ENCODE assay signal across 9 cellular contexts in the genomic region with DNA sequence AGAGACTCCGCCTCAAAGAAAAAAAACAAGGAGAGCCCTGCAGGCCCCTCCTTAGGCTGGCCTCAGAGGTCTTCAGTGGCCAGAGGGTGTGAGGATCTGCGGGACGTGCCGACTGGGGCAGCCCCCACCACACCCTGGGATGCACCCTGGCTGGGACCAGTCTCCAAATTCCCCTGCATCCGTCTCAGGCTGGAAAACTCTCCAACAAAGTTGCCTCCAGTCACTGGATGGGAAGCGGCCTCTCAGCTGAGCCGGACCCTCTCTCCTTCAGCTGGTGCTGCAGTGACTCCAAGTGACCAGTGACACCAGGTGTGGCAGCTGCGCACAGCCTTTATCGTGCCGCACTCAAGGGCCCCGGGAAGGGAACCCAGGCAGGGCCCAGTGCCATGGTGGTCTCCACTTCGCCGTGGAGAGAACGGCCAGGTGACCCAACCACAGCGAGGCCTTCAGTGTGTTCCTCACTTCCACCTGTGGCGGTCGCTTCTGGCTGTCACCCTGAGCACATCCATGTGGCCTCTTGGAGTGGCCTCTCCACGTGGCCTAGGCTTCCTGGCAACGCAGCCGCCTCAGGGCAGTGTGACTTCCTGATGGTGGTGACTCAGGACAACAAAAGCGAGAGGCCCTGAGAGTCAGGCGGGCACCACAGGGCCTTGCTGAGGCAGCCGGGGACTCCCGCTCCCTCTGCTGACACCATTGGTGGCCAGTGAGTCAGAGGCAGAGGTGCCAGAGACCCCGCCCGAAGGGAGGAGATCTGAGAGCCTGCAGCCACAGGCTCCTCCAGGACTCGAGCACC. TPM values are rescaled to one million over a fixed set of nuclear protein-coding genes. Genes with fewer than 3 reads are reported as not detected.
A peak's percentile ranks its signal among the peaks of the same experiment; 100 is the strongest.
DNase-seq lines count a peak whose midpoint lies in the region; ATAC-seq and TF ChIP-seq lines count a peak whose summit lies in the region.
"Had no signal": no experiment of that assay in that cellular context is flagged by ENCODE, and none has a peak within 500 bp of the region (broad histone marks: within the 10 kb centered on the region; RNA-seq: fewer than 3 reads in every experiment).

No MANE protein-coding gene starts in this region.

- no peak for ATAC-seq in GM21381 (IDR thresholded peaks at IDR 0.05; ENCODE audit: unreplicated experiment)

- DNase-seq in HT-29 (ENCODE audit: low spot score) (peak; percentile 65), fibroblast of the aortic adventitia (ENCODE audit: low read depth) (peak; percentile 62), BE2C (no peak), putamen (ENCODE audit: low spot score) (no peak)
- peak; percentile 23 for DNase-seq in activated CD4-positive, alpha-beta T cell treated with anti-CD3 and anti-CD28 coated beads, Interleukin-2, amount 10 ng/mL, durations not matched to agents 7 days and 5 days
- DNase-seq in stimulated activated CD4-positive, alpha-beta T cell treated with anti-CD3 and anti-CD28 coated beads, Interleukin-4, amount 100 ng/mL, for 1 hour = peak; percentile 65
- DNase-seq in NK-92 treated with Interleukin-12 subunit alpha and Interleukin-12 subunit beta, amount 100 ng/mL, for 24 hours (lab: John Stamatoyannopoulos, UW) = no peak

- TF ChIP-seq CTCF in fibroblast of the aortic adventitia (IDR thresholded peaks at IDR 0.05; ENCODE audit: insufficient read depth, low read length) = no peak
- TF ChIP-seq CTCF in BE2C (IDR thresholded peaks at IDR 0.05; ENCODE audit: low read depth, low read length) = no peak

- no peaks in the 10 kb centered on the region for H3K9me3 Mint-ChIP-seq in activated CD4-positive, alpha-beta T cell treated with anti-CD3 and anti-CD28 coated beads, Interleukin-2, amount 10 ng/mL, durations not matched to agents 7 days and 5 days

- H3K4me1 ChIP-seq in BE2C = no peaks in the 10 kb centered on the region

- no peak overlapping the region for H3K27ac Mint-ChIP-seq in activated CD4-positive, alpha-beta T cell treated with anti-CD3 and anti-CD28 coated beads, Interleukin-2, amount 10 ng/mL, durations not matched to agents 7 days and 5 days

- H3K4me3 Mint-ChIP-seq in activated CD4-positive, alpha-beta T cell treated with anti-CD3 and anti-CD28 coated beads, Interleukin-2, amount 10 ng/mL, durations not matched to agents 7 days and 5 days = no peak overlapping the region

- no peaks in the 10 kb centered on the region for H3K27me3 ChIP-seq in BE2C

- no peak overlapping the region for H3K4me3 ChIP-seq in fibroblast of the aortic adventitia (ENCODE audit: low read depth, low read length)
- H3K4me3 ChIP-seq in BE2C (ENCODE audit: low read depth, low read length) = no peak overlapping the region
- H3K4me3 ChIP-seq: SK-N-MC had no signal

- H3K9me3 ChIP-seq in BE2C = no peaks in the 10 kb centered on the region

- peaks cover 6% of the 10 kb centered on the region for H3K36me3 ChIP-seq in BE2C

- peaks cover 2% of the 10 kb centered on the region for H3K36me3 Mint-ChIP-seq in activated CD4-positive, alpha-beta T cell treated with anti-CD3 and anti-CD28 coated beads, Interleukin-2, amount 10 ng/mL, durations not matched to agents 7 days and 5 days (ENCODE audit: low read depth)

- peaks cover 18% of the 10 kb centered on the region for H3K4me1 Mint-ChIP-seq in activated CD4-positive, alpha-beta T cell treated with anti-CD3 and anti-CD28 coated beads, Interleukin-2, amount 10 ng/mL, durations not matched to agents 7 days and 5 days

- H3K27me3 Mint-ChIP-seq in activated CD4-positive, alpha-beta T cell treated with anti-CD3 and anti-CD28 coated beads, Interleukin-2, amount 10 ng/mL, durations not matched to agents 7 days and 5 days = no peaks in the 10 kb centered on the region

- POLR2A ChIA-PET in activated CD4-positive, alpha-beta T cell treated with anti-CD3 and anti-CD28 coated beads, Interleukin-2, amount 10 ng/mL, durations not matched to agents 7 days and 5 days (lab: Charles Lee) = no interaction called here

- CTCF ChIA-PET in activated CD4-positive, alpha-beta T cell treated with anti-CD3 and anti-CD28 coated beads, Interleukin-2, amount 10 ng/mL, durations not matched to agents 7 days and 5 days (lab: Charles Lee) = interaction anchor here (1.1 to 1.6 kb wide), 2 partner anchors 12 to 72 kb away, joined by 3 read pairs; no protein-coding TSS in a partner anchor

RNA-seq across cellular contexts. Expression of gene CAMSAP1, which starts 19.3 kb away (rescaled TPM):
- 28.5 and 29.7 TPM in 2 replicates for total RNA-seq in HT-29 (2014; rRNA removed; shearing (Covaris generic))
- 10 to 100 TPM; 20.4 to 22.7 TPM for total RNA-seq in activated CD4-positive, alpha-beta T cell treated with anti-CD3 and anti-CD28 coated beads, Interleukin-2, amount 10 ng/mL, durations not matched to agents 7 days and 5 days
- total RNA-seq in fibroblast of the aortic adventitia (ENCODE audit: low replicate concordance) = 15.7 and 26.4 TPM in 2 replicates
- polyA plus RNA-seq in BE2C (2012; ENCODE audit: insufficient read depth, insufficient read length, low read depth) = 42.9 TPM

RNA-seq across cellular contexts. Expression of gene UBAC1, which starts 34.6 kb away (rescaled TPM):
- 53.0 and 60.4 TPM in 2 replicates for total RNA-seq in HT-29 (2014; rRNA removed; shearing (Covaris generic))
- total RNA-seq in activated CD4-positive, alpha-beta T cell treated with anti-CD3 and anti-CD28 coated beads, Interleukin-2, amount 10 ng/mL, durations not matched to agents 7 days and 5 days = 10 to 100 TPM; 29.7 to 32.6 TPM
- 13.3 and 23.0 TPM in 2 replicates for total RNA-seq in fibroblast of the aortic adventitia (ENCODE audit: low replicate concordance)
- 81.2 TPM for polyA plus RNA-seq in BE2C (2012; ENCODE audit: insufficient read depth, insufficient read length, low read depth)

Comparison
In these comparisons a context has a peak if more than half of its experiments do, and no peak if none do; other contexts are left out.
1. DNase-seq: peak in HT-29 (single experiment), activated CD4-positive, alpha-beta T cell treated with anti-CD3 and anti-CD28 coated beads, Interleukin-2, amount 10 ng/mL, durations not matched to agents 7 days and 5 days (single experiment), fibroblast of the aortic adventitia (single experiment) and stimulated activated CD4-positive, alpha-beta T cell treated with anti-CD3 and anti-CD28 coated beads, Interleukin-4, amount 100 ng/mL, for 1 hour (single experiment); none in NK-92 treated with Interleukin-12 subunit alpha and Interleukin-12 subunit beta, amount 100 ng/mL, for 24 hours (single experiment), BE2C (single experiment) and putamen (single experiment).